29 cellular contexts compared by ENCODE assay signal in genomic region chr5:109812698-109813097, GRCh38.
"Had no signal": no experiment of that assay in that cellular context is flagged by ENCODE, and none has a peak within 500 bp of the region (broad histone marks: within the 10 kb centered on the region; RNA-seq: fewer than 3 reads in every experiment).

No MANE protein-coding gene starts in this region.

- H3K27ac Mint-ChIP-seq: natural killer cell; nephron; neural progenitor cell; progenitor cell of endocrine pancreas; stimulated activated naive B cell treated with anti-CD40 and anti-IgM and Interleukin-4, amounts not matched to agents 10 μg/mL and 1 μg/mL and 100 μg/mL, for 72 hours; stimulated activated naive CD8-positive, alpha-beta T cell treated with anti-CD3 and anti-CD28 coated beads, Interleukin-15, Interleukin-2, amounts not matched to agents 100 ng/mL and 50 ng/mL, for 24 hours had no signal

- H3K4me2 ChIP-seq: neural progenitor cell had no signal

- FAIRE-seq: urothelium cell line had no signal

- H3K9me3 ChIP-seq: ovary, psoas muscle, right lobe of liver, sigmoid colon, stomach, thoracic aorta, thyroid gland, tibial nerve, upper lobe of left lung, vagina had no signal

- H3K4me3 ChIP-seq: neural progenitor cell, ovary, psoas muscle, right lobe of liver, sigmoid colon, stomach, thoracic aorta, thyroid gland, tibial nerve, upper lobe of left lung, vagina had no signal

- H3K27me3 ChIP-seq: neural progenitor cell, ovary, right lobe of liver, sigmoid colon, stomach, thyroid gland, tibial nerve, upper lobe of left lung, vagina had no signal

- ATAC-seq: natural killer cell; psoas muscle; right cardiac atrium; stimulated activated naive B cell treated with anti-CD40 and anti-IgM and Interleukin-4, amounts not matched to agents 10 μg/mL and 1 μg/mL and 100 μg/mL, for 72 hours had no signal

- H3K4me3 Mint-ChIP-seq: natural killer cell; nephron; neural progenitor cell; stimulated activated naive B cell treated with anti-CD40 and anti-IgM and Interleukin-4, amounts not matched to agents 10 μg/mL and 1 μg/mL and 100 μg/mL, for 72 hours; stimulated activated naive CD8-positive, alpha-beta T cell treated with anti-CD3 and anti-CD28 coated beads, Interleukin-15, Interleukin-2, amounts not matched to agents 100 ng/mL and 50 ng/mL, for 24 hours had no signal

- H2AFZ ChIP-seq: neural progenitor cell, parathyroid adenoma had no signal

- H3K4me1 Mint-ChIP-seq: nephron; stimulated activated naive B cell treated with anti-CD40 and anti-IgM and Interleukin-4, amounts not matched to agents 10 μg/mL and 1 μg/mL and 100 μg/mL, for 72 hours had no signal

- H3K9me3 Mint-ChIP-seq: natural killer cell; neural progenitor cell; stimulated activated naive B cell treated with anti-CD40 and anti-IgM and Interleukin-4, amounts not matched to agents 10 μg/mL and 1 μg/mL and 100 μg/mL, for 72 hours; stimulated activated naive CD8-positive, alpha-beta T cell treated with anti-CD3 and anti-CD28 coated beads, Interleukin-15, Interleukin-2, amounts not matched to agents 100 ng/mL and 50 ng/mL, for 24 hours had no signal

- H3K36me3 ChIP-seq: ovary, thyroid gland had no signal

- H3K27ac ChIP-seq: neural progenitor cell, ovary, parathyroid adenoma, psoas muscle, right lobe of liver, sigmoid colon, stomach, thoracic aorta, thyroid gland, tibial nerve, upper lobe of left lung, vagina had no signal

- DNase-seq: natural killer cell; occipital lobe; ovary; posterior cingulate gyrus; psoas muscle; right cardiac atrium; right lobe of liver; sigmoid colon; small intestine; stimulated activated CD4-positive, alpha-beta T cell treated with anti-CD3 and anti-CD28 coated beads, Interleukin-12 subunit alpha, Interleukin-12 subunit beta, amount 100 ng/mL, for 4 hours; stimulated activated CD4-positive, alpha-beta T cell treated with anti-CD3 and anti-CD28 coated beads, Interleukin-1b, Interleukin-23, amount 100 ng/mL, for 48 hours; stimulated activated CD4-positive, alpha-beta T cell treated with anti-CD3 and anti-CD28 coated beads, Interleukin-4, amount 100 ng/mL, for 1 hour; stimulated activated CD4-positive, alpha-beta T cell treated with anti-CD3 and anti-CD28 coated beads, Interleukin-4, amount 100 ng/mL, for 4 hours; stimulated activated CD8-positive, alpha-beta memory T cell treated with anti-CD3 and anti-CD28 coated beads, Interleukin-4, amount 100 ng/mL, for 48 hours; stimulated activated naive B cell treated with anti-CD40 and anti-IgM and Interleukin-4, amounts not matched to agents 10 μg/mL and 1 μg/mL and 100 μg/mL, for 72 hours; stimulated activated naive CD4-positive, alpha-beta T cell treated with Interleukin-2 at 50 U/mL for 16 hours; stomach; thyroid gland; trophoblast cell; upper lobe of left lung had no signal

- H3K27me3 Mint-ChIP-seq: progenitor cell of endocrine pancreas; stimulated activated naive B cell treated with anti-CD40 and anti-IgM and Interleukin-4, amounts not matched to agents 10 μg/mL and 1 μg/mL and 100 μg/mL, for 72 hours; stimulated activated naive CD8-positive, alpha-beta T cell treated with anti-CD3 and anti-CD28 coated beads, Interleukin-15, Interleukin-2, amounts not matched to agents 100 ng/mL and 50 ng/mL, for 24 hours had no signal

- H3K79me2 ChIP-seq: parathyroid adenoma had no signal

- H3K4me1 ChIP-seq: neural progenitor cell, psoas muscle, sigmoid colon, stomach, thyroid gland, tibial nerve, upper lobe of left lung, vagina had no signal

- H3K9ac ChIP-seq: neural progenitor cell, parathyroid adenoma had no signal
